39 cellular contexts compared by ENCODE assay signal in genomic region chr18:75904416-75904815, GRCh38.
"Had no signal": no experiment of that assay in that cellular context is flagged by ENCODE, and none has a peak within 500 bp of the region (broad histone marks: within the 10 kb centered on the region; RNA-seq: fewer than 3 reads in every experiment).

No MANE protein-coding gene starts in this region.

- H3K27me3 ChIP-seq: adrenal gland, ascending aorta, body of pancreas, brain microvascular endothelial cell, breast epithelium, cardiac muscle cell had no signal

- H3K27ac ChIP-seq: adrenal gland, ascending aorta, body of pancreas, brain microvascular endothelial cell, breast epithelium, cardiac muscle cell had no signal

- DNase-seq: activated effector memory CD4-positive, alpha-beta T cell treated with anti-CD3 and anti-CD28 coated beads, Interleukin-2, amount 50 U/mL, for 16 hours; activated effector memory CD4-positive, alpha-beta T cell treated with Interleukin-2 at 50 U/mL for 16 hours; activated gamma-delta T cell; activated gamma-delta T cell treated with Interleukin-2 at 50 U/mL for 16 hours; activated naive CD4-positive, alpha-beta T cell; activated naive CD4-positive, alpha-beta T cell treated with anti-CD3 and anti-CD28 coated beads for 36 hours; activated naive CD4-positive, alpha-beta T cell treated with anti-CD3 and anti-CD28 coated beads, Interleukin-2, amount 10 ng/mL, durations not matched to agents 7 days and 5 days; activated naive CD4-positive, alpha-beta T cell treated with anti-CD3 and anti-CD28 coated beads, Interleukin-2, amount 50 U/mL, for 16 hours; activated naive CD4-positive, alpha-beta T cell treated with Interleukin-2 at 50 U/mL for 16 hours; activated naive CD8-positive, alpha-beta T cell treated with anti-CD3 and anti-CD28 coated beads for 36 hours; activated naive CD8-positive, alpha-beta T cell treated with anti-CD3 and anti-CD28 coated beads, Interleukin-2, amount 10 ng/mL, durations not matched to agents 7 days and 5 days; activated naive CD8-positive, alpha-beta T cell treated with anti-CD3 and anti-CD28 coated beads, Interleukin-2, amount 50 U/mL, for 24 hours; activated T-cell treated with anti-CD3 and anti-CD28 coated beads, Interleukin-2, amount 50 U/mL, for 1 hour; activated T-cell treated with anti-CD3 and anti-CD28 coated beads, Interleukin-2, amount 50 U/mL, for 24 hours; activated T-cell treated with anti-CD3 and anti-CD28 coated beads, Interleukin-2, amount 50 U/mL, for 4 hours; activated T-cell treated with anti-CD3 and anti-CD28 coated beads, Interleukin-2, amount 50 U/mL, for 48 hours; activated T-cell treated with anti-CD3 and anti-CD28 coated beads, Interleukin-2, amount 50 U/mL, for 72 hours; adrenal gland; amniotic stem cell; amygdala; anterior cingulate cortex; aorta; body of pancreas; brain microvascular endothelial cell; caudate nucleus; central memory CD4-positive, alpha-beta T cell; cerebellar nuclear complex had no signal

- H3K9me3 Mint-ChIP-seq: activated naive CD4-positive, alpha-beta T cell treated with anti-CD3 and anti-CD28 coated beads for 36 hours; activated naive CD4-positive, alpha-beta T cell treated with anti-CD3 and anti-CD28 coated beads, Interleukin-2, amount 50 U/mL, for 24 hours; activated naive CD8-positive, alpha-beta T cell treated with anti-CD3 and anti-CD28 coated beads for 36 hours; activated naive CD8-positive, alpha-beta T cell treated with anti-CD3 and anti-CD28 coated beads, Interleukin-2, amount 10 ng/mL, durations not matched to agents 7 days and 5 days; activated naive CD8-positive, alpha-beta T cell treated with anti-CD3 and anti-CD28 coated beads, Interleukin-2, amount 50 U/mL, for 24 hours; activated T-cell treated with anti-CD3 and anti-CD28 coated beads, Interleukin-2, amount 50 U/mL, for 24 hours; activated T-cell treated with anti-CD3 and anti-CD28 coated beads, Interleukin-2, amount 50 U/mL, for 4 hours; activated T-cell treated with anti-CD3 and anti-CD28 coated beads, Interleukin-2, amount 50 U/mL, for 72 hours; activated T-helper 1 cell treated with anti-CD3 and anti-CD28 coated beads, Interleukin-12 subunit alpha, Interleukin-12 subunit beta, Interleukin-2, Interleukin-4 antibody, amounts not matched to agents 30 ng/mL and 10 ng/mL and 1 ng/mL, durations not matched to agents 14 hours and 24 hours and 36 hours; activated T-helper 17 cell treated with anti-CD3 and anti-CD28 coated beads, Interleukin-2, amount 50 U/mL, for 72 hours; activated T-helper 2 cell treated with anti-CD3 and anti-CD28 coated beads, Interferon-gamma antibody, Interleukin-2, Interleukin-4, amounts not matched to agents 10 μg/mL and 5 μg/mL and 100 μg/mL, durations not matched to agents 14 hours and 24 hours and 36 hours; central memory CD8-positive, alpha-beta T cell had no signal

- H3K4me3 Mint-ChIP-seq: activated naive CD4-positive, alpha-beta T cell treated with anti-CD3 and anti-CD28 coated beads for 36 hours; activated naive CD4-positive, alpha-beta T cell treated with anti-CD3 and anti-CD28 coated beads, Interleukin-2, amount 10 ng/mL, durations not matched to agents 7 days and 5 days; activated naive CD4-positive, alpha-beta T cell treated with anti-CD3 and anti-CD28 coated beads, Interleukin-2, amount 50 U/mL, for 24 hours; activated naive CD8-positive, alpha-beta T cell; activated naive CD8-positive, alpha-beta T cell treated with anti-CD3 and anti-CD28 coated beads for 36 hours; activated naive CD8-positive, alpha-beta T cell treated with anti-CD3 and anti-CD28 coated beads, Interleukin-2, amount 10 ng/mL, durations not matched to agents 7 days and 5 days; activated naive CD8-positive, alpha-beta T cell treated with anti-CD3 and anti-CD28 coated beads, Interleukin-2, amount 50 U/mL, for 24 hours; activated T-cell treated with anti-CD3 and anti-CD28 coated beads, Interleukin-2, amount 50 U/mL, for 24 hours; activated T-cell treated with anti-CD3 and anti-CD28 coated beads, Interleukin-2, amount 50 U/mL, for 4 hours; activated T-cell treated with anti-CD3 and anti-CD28 coated beads, Interleukin-2, amount 50 U/mL, for 72 hours; activated T-helper 1 cell treated with anti-CD3 and anti-CD28 coated beads, Interleukin-12 subunit alpha, Interleukin-12 subunit beta, Interleukin-2, Interleukin-4 antibody, amounts not matched to agents 30 ng/mL and 10 ng/mL and 1 ng/mL, durations not matched to agents 14 hours and 24 hours and 36 hours; activated T-helper 17 cell treated with anti-CD3 and anti-CD28 coated beads, Interleukin-2, amount 50 U/mL, for 72 hours; brain; central memory CD8-positive, alpha-beta T cell had no signal

- H3K36me3 ChIP-seq: adrenal gland, ascending aorta, brain microvascular endothelial cell, breast epithelium, cardiac muscle cell had no signal

- H3K9me3 ChIP-seq: adrenal gland, ascending aorta, body of pancreas, breast epithelium had no signal

- H3K4me3 ChIP-seq: adrenal gland, ascending aorta, body of pancreas, breast epithelium, cardiac muscle cell had no signal

- H3K27ac Mint-ChIP-seq: activated naive CD4-positive, alpha-beta T cell treated with anti-CD3 and anti-CD28 coated beads for 36 hours; activated naive CD4-positive, alpha-beta T cell treated with anti-CD3 and anti-CD28 coated beads, Interleukin-2, amount 10 ng/mL, durations not matched to agents 7 days and 5 days; activated naive CD4-positive, alpha-beta T cell treated with anti-CD3 and anti-CD28 coated beads, Interleukin-2, amount 50 U/mL, for 24 hours; activated naive CD8-positive, alpha-beta T cell; activated naive CD8-positive, alpha-beta T cell treated with anti-CD3 and anti-CD28 coated beads for 36 hours; activated naive CD8-positive, alpha-beta T cell treated with anti-CD3 and anti-CD28 coated beads, Interleukin-2, amount 10 ng/mL, durations not matched to agents 7 days and 5 days; activated naive CD8-positive, alpha-beta T cell treated with anti-CD3 and anti-CD28 coated beads, Interleukin-2, amount 50 U/mL, for 24 hours; activated T-cell treated with anti-CD3 and anti-CD28 coated beads, Interleukin-2, amount 50 U/mL, for 24 hours; activated T-cell treated with anti-CD3 and anti-CD28 coated beads, Interleukin-2, amount 50 U/mL, for 72 hours; activated T-helper 1 cell treated with anti-CD3 and anti-CD28 coated beads, Interleukin-12 subunit alpha, Interleukin-12 subunit beta, Interleukin-2, Interleukin-4 antibody, amounts not matched to agents 30 ng/mL and 10 ng/mL and 1 ng/mL, durations not matched to agents 14 hours and 24 hours and 36 hours; activated T-helper 17 cell treated with anti-CD3 and anti-CD28 coated beads, Interleukin-2, amount 50 U/mL, for 72 hours; activated T-helper 2 cell treated with anti-CD3 and anti-CD28 coated beads, Interferon-gamma antibody, Interleukin-2, Interleukin-4, amounts not matched to agents 10 μg/mL and 5 μg/mL and 100 μg/mL, durations not matched to agents 14 hours and 24 hours and 36 hours; brain had no signal

- H3K27me3 Mint-ChIP-seq: activated naive CD4-positive, alpha-beta T cell treated with anti-CD3 and anti-CD28 coated beads, Interleukin-2, amount 10 ng/mL, durations not matched to agents 7 days and 5 days; activated naive CD4-positive, alpha-beta T cell treated with anti-CD3 and anti-CD28 coated beads, Interleukin-2, amount 50 U/mL, for 24 hours; activated naive CD8-positive, alpha-beta T cell treated with anti-CD3 and anti-CD28 coated beads for 36 hours; activated naive CD8-positive, alpha-beta T cell treated with anti-CD3 and anti-CD28 coated beads, Interleukin-2, amount 10 ng/mL, durations not matched to agents 7 days and 5 days; activated naive CD8-positive, alpha-beta T cell treated with anti-CD3 and anti-CD28 coated beads, Interleukin-2, amount 50 U/mL, for 24 hours; activated T-cell treated with anti-CD3 and anti-CD28 coated beads, Interleukin-2, amount 50 U/mL, for 24 hours; activated T-helper 17 cell treated with anti-CD3 and anti-CD28 coated beads, Interleukin-2, amount 50 U/mL, for 72 hours; brain; central memory CD8-positive, alpha-beta T cell had no signal

- ATAC-seq: activated naive CD8-positive, alpha-beta T cell treated with anti-CD3 and anti-CD28 coated beads, Interleukin-2, amount 50 U/mL, for 24 hours; activated T-cell treated with anti-CD3 and anti-CD28 coated beads, Interleukin-2, amount 50 U/mL, for 4 hours; activated T-cell treated with anti-CD3 and anti-CD28 coated beads, Interleukin-2, amount 50 U/mL, for 72 hours; activated T-helper 17 cell treated with anti-CD3 and anti-CD28 coated beads, Interleukin-2, amount 50 U/mL, for 72 hours; body of pancreas had no signal

- H3K4me1 Mint-ChIP-seq: activated naive CD4-positive, alpha-beta T cell treated with anti-CD3 and anti-CD28 coated beads, Interleukin-2, amount 10 ng/mL, durations not matched to agents 7 days and 5 days; activated naive CD4-positive, alpha-beta T cell treated with anti-CD3 and anti-CD28 coated beads, Interleukin-2, amount 50 U/mL, for 24 hours; activated naive CD8-positive, alpha-beta T cell treated with anti-CD3 and anti-CD28 coated beads for 36 hours; activated naive CD8-positive, alpha-beta T cell treated with anti-CD3 and anti-CD28 coated beads, Interleukin-2, amount 10 ng/mL, durations not matched to agents 7 days and 5 days; activated naive CD8-positive, alpha-beta T cell treated with anti-CD3 and anti-CD28 coated beads, Interleukin-2, amount 50 U/mL, for 24 hours; activated T-helper 17 cell treated with anti-CD3 and anti-CD28 coated beads, Interleukin-2, amount 50 U/mL, for 72 hours; central memory CD8-positive, alpha-beta T cell had no signal

- H3K4me1 ChIP-seq: adrenal gland, ascending aorta, body of pancreas, breast epithelium had no signal

- FAIRE-seq: astrocyte, bronchial epithelial cell had no signal

- H3K36me3 Mint-ChIP-seq: activated naive CD4-positive, alpha-beta T cell treated with anti-CD3 and anti-CD28 coated beads, Interleukin-2, amount 10 ng/mL, durations not matched to agents 7 days and 5 days; activated naive CD4-positive, alpha-beta T cell treated with anti-CD3 and anti-CD28 coated beads, Interleukin-2, amount 50 U/mL, for 24 hours; activated naive CD8-positive, alpha-beta T cell; activated naive CD8-positive, alpha-beta T cell treated with anti-CD3 and anti-CD28 coated beads for 36 hours; activated naive CD8-positive, alpha-beta T cell treated with anti-CD3 and anti-CD28 coated beads, Interleukin-2, amount 10 ng/mL, durations not matched to agents 7 days and 5 days; brain had no signal
